15 cellular contexts compared by ENCODE assay signal in genomic region chr1:168834225-168834872, GRCh38.
DNase-seq lines count a peak whose midpoint lies in the region; ATAC-seq and TF ChIP-seq lines count a peak whose summit lies in the region.
"Had no signal": no experiment of that assay in that cellular context is flagged by ENCODE, and none has a peak within 500 bp of the region (broad histone marks: within the 10 kb centered on the region; RNA-seq: fewer than 3 reads in every experiment).

No MANE protein-coding gene starts in this region.

- H3K9me3 Mint-ChIP-seq in central memory CD8-positive, alpha-beta T cell = no peaks in the 10 kb centered on the region

- no peak overlapping the region for H3K4me3 ChIP-seq in mammary epithelial cell (replicated peaks in 1 of 3; ENCODE audit: insufficient read depth in 1 of 3, low read depth in 2 of 3, low read length in 3 of 3)
- H3K4me3 ChIP-seq in breast epithelium = no peak overlapping the region
- no peak overlapping the region for H3K4me3 ChIP-seq in transverse colon
- no peak overlapping the region for H3K4me3 ChIP-seq in foreskin fibroblast (ENCODE audit: low read depth in 1 of 2, low read length in 2 of 2)

- 90% methylated on average over 2 of the region's 2 CpGs for WGBS in mammary epithelial cell (ENCODE audit: low coverage, missing lambda C conversion rate)
- 57 to 88% methylated on average over 1 to 2 of the region's 2 CpGs for WGBS in transverse colon (ENCODE audit: low coverage in 1 of 2), 2 donors

- BruUV-seq in mammary epithelial cell (replicated peaks; lab: Mats Ljungman, UMichigan) = no TSS peak

- H3K9me3 ChIP-seq in mammary epithelial cell (replicated peaks; ENCODE audit: insufficient read depth, low read length) (no peaks in the 10 kb centered on the region), breast epithelium (no peaks in the 10 kb centered on the region), transverse colon (no peaks in the 10 kb centered on the region)
- H3K9me3 ChIP-seq: neutrophil had no signal

- dilution Hi-C loops in mammary epithelial cell (cut with HindIII; ENCODE audit: low sequenced_read_pairs) = no loop called here

- H3K36me3 ChIP-seq in mammary epithelial cell (ENCODE audit: insufficient read depth, low read length) = no peaks in the 10 kb centered on the region
- H3K36me3 ChIP-seq in breast epithelium = no peaks in the 10 kb centered on the region
- H3K36me3 ChIP-seq in transverse colon = no peaks in the 10 kb centered on the region
- H3K36me3 ChIP-seq: neutrophil had no signal

- H4K20me1 ChIP-seq in mammary epithelial cell (ENCODE audit: insufficient read depth, low read length) = no peaks in the 10 kb centered on the region

- H3K27me3 ChIP-seq in mammary epithelial cell (ENCODE audit: insufficient read depth, low read length) = no peaks in the 10 kb centered on the region
- no peaks in the 10 kb centered on the region for H3K27me3 ChIP-seq in breast epithelium
- no peaks in the 10 kb centered on the region for H3K27me3 ChIP-seq in transverse colon
- H3K27me3 ChIP-seq: neutrophil had no signal

- TF ChIP-seq CTCF in mammary epithelial cell (conservative IDR thresholded peaks at IDR 0.05 in 1 of 2, IDR thresholded peaks at IDR 0.05 in 1 of 2; ENCODE audit: extremely low read depth in 1 of 2, insufficient read depth in 1 of 2, low read depth in 1 of 2, low read length in 2 of 2) (no peak), breast epithelium (IDR thresholded peaks at IDR 0.05) (no peak), transverse colon (IDR thresholded peaks at IDR 0.05) (no peak), foreskin fibroblast (IDR thresholded peaks at IDR 0.05; ENCODE audit: low read depth, low read length) (no peak)

- H3K27ac Mint-ChIP-seq in central memory CD8-positive, alpha-beta T cell (ENCODE audit: low read depth) = peak overlapping the region; percentile 73
- H3K27ac Mint-ChIP-seq: activated CD4-positive, alpha-beta memory T cell treated with anti-CD3 and anti-CD28 coated beads for 36 hours had no signal

- H2AFZ ChIP-seq in mammary epithelial cell (ENCODE audit: low read depth, low read length) = peak overlapping the region; percentile 52

- H3K9ac ChIP-seq in mammary epithelial cell (ENCODE audit: insufficient read depth, low read length) = no peak overlapping the region

- peaks cover 21% of the 10 kb centered on the region for H3K4me1 Mint-ChIP-seq in central memory CD8-positive, alpha-beta T cell

- peaks cover 8% of the 10 kb centered on the region for H3K4me1 ChIP-seq in mammary epithelial cell (ENCODE audit: insufficient read depth, low read length)
- no peaks in the 10 kb centered on the region for H3K4me1 ChIP-seq in breast epithelium
- peaks cover 9 to 38% (median 17%) of the 10 kb centered on the region in 4 donors for H3K4me1 ChIP-seq in transverse colon

- in situ Hi-C loops in mammary epithelial cell (cut with MboI; ENCODE audit: low sequenced_read_pairs in 2 of 2) (no loop called here), transverse colon (cut with MboI; ENCODE audit: low pct_ligation_motif_present in 1 of 4, low pct_unique_long_range_greater_than_20kb in 1 of 4, low sequenced_read_pairs in 3 of 4) (no loop called here)

- CTCF ChIA-PET in mammary epithelial cell (lab: Charles Lee; ENCODE audit: low non-redundant PET) = no interaction called here

- peak; percentile 17 for DNase-seq in mammary epithelial cell
- no peak for DNase-seq in breast epithelium (ENCODE audit: low spot score in 2 of 2)
- DNase-seq in central memory CD8-positive, alpha-beta T cell (ENCODE audit: low spot score in 2 of 2) = no peak
- no peak for DNase-seq in left lobe of liver (ENCODE audit: low spot score)
- DNase-seq in transverse colon = no peak
- DNase-seq in foreskin fibroblast = no peak
- no peak for DNase-seq in NCI-H774 (lab: John Stamatoyannopoulos, UW)
- DNase-seq: activated CD4-positive, alpha-beta memory T cell treated with anti-CD3 and anti-CD28 coated beads for 36 hours; GOT3; NCI-H1092; NCI-H748 treated with DMSO at 0.1 percent for 48 hours; stimulated activated CD4-positive, alpha-beta T cell treated with anti-CD3 and anti-CD28 coated beads, Interleukin-1b, Interleukin-23, amount 100 ng/mL, for 48 hours had no signal

- no peaks in the 10 kb centered on the region for H3K79me2 ChIP-seq in mammary epithelial cell (ENCODE audit: insufficient read depth, low read length)

- H3K27me3 Mint-ChIP-seq in central memory CD8-positive, alpha-beta T cell = no peaks in the 10 kb centered on the region
- H3K27me3 Mint-ChIP-seq: activated CD4-positive, alpha-beta memory T cell treated with anti-CD3 and anti-CD28 coated beads for 36 hours had no signal

- intact Hi-C loops in mammary epithelial cell (cut with micrococcal nuclease) = no loop called here
- intact Hi-C loops in breast epithelium (cut with DNase I; ENCODE audit: low total_unique reads) = no loop called here
- intact Hi-C loops in transverse colon (cut with DNase I; ENCODE audit: low total_unique reads) = no loop called here

- H3K4me3 Mint-ChIP-seq in central memory CD8-positive, alpha-beta T cell = peak overlapping the region; percentile 42
- H3K4me3 Mint-ChIP-seq: activated CD4-positive, alpha-beta memory T cell treated with anti-CD3 and anti-CD28 coated beads for 36 hours had no signal

- TF ChIP-seq POLR2A in breast epithelium (IDR thresholded peaks at IDR 0.05) = no peak
- no peak for TF ChIP-seq POLR2A in transverse colon (IDR thresholded peaks at IDR 0.05)

- TF ChIP-seq EP300 in transverse colon (IDR thresholded peaks at IDR 0.05; ENCODE audit: low read depth) = no peak

- no peak overlapping the region for H3K4me2 ChIP-seq in mammary epithelial cell (ENCODE audit: insufficient read depth, low read depth, low read length)

- no peaks in the 10 kb centered on the region for H3K36me3 Mint-ChIP-seq in central memory CD8-positive, alpha-beta T cell (ENCODE audit: insufficient read depth)
- H3K36me3 Mint-ChIP-seq: activated CD4-positive, alpha-beta memory T cell treated with anti-CD3 and anti-CD28 coated beads for 36 hours had no signal

- H3K27ac ChIP-seq in mammary epithelial cell (ENCODE audit: insufficient read depth, low read depth, low read length) (no peak overlapping the region), breast epithelium (no peak overlapping the region), transverse colon (peak overlapping the region; percentile 56 to 76 (median 70))
- H3K27ac ChIP-seq: neutrophil had no signal

- no peak for ATAC-seq in central memory CD8-positive, alpha-beta T cell (replicated peaks; ENCODE audit: extremely low read depth, poor library complexity, severe bottlenecking)
- ATAC-seq in left lobe of liver (peak; percentile 77), HG02852 (IDR thresholded peaks at IDR 0.05; ENCODE audit: unreplicated experiment) (no peak)
- ATAC-seq: SK-N-SH treated with all-trans-retinoic acid at 6 μM for 48 hours had no signal

Comparison
In these comparisons a context has a peak if more than half of its experiments do, and no peak if none do; other contexts are left out.
1. H3K27ac ChIP-seq: peak in transverse colon (4 of 4); none in mammary epithelial cell (single experiment) and breast epithelium (0 of 2).